In genomic region chrX:15437724-15438123, GRCh38 we compare ENCODE assay signal across 1 cellular context.
A peak's percentile ranks its signal among the peaks of the same experiment; 100 is the strongest.
TF ChIP-seq lines count a peak whose summit lies in the region.

No MANE protein-coding gene starts in this region.

TF ChIP-seq in K562, 482 proteins besides CTCF, POLR2A, EP300 and RAD21:
- no peak for TF ChIP-seq BRD4 (IDR thresholded peaks at IDR 0.05)
- no peak for TF ChIP-seq JUNB (CRISPR knock-in tag; conservative IDR thresholded peaks at IDR 0.05)
- peak; percentile 54; the same call in 1 of the 2 replicates for TF ChIP-seq CEBPB (tag; IDR thresholded peaks at IDR 0.05)
- no peak for TF ChIP-seq CEBPG (CRISPR knock-in tag; IDR thresholded peaks at IDR 0.05)
- peak in 1 of 2 experiments; percentile 60; a peak in 2 of 4 replicates for TF ChIP-seq CEBPG (tag; conservative IDR thresholded peaks at IDR 0.05 in 1 of 2, IDR thresholded peaks at IDR 0.05 in 1 of 2)
- no peak for TF ChIP-seq SIN3B (IDR thresholded peaks at IDR 0.05; ENCODE audit: low read depth)
- TF ChIP-seq ARHGAP35 (IDR thresholded peaks at IDR 0.05; ENCODE audit: partially characterized antibody), result no peak
